Comparison of ENCODE assay signal across 1 cellular context in the genomic region with DNA sequence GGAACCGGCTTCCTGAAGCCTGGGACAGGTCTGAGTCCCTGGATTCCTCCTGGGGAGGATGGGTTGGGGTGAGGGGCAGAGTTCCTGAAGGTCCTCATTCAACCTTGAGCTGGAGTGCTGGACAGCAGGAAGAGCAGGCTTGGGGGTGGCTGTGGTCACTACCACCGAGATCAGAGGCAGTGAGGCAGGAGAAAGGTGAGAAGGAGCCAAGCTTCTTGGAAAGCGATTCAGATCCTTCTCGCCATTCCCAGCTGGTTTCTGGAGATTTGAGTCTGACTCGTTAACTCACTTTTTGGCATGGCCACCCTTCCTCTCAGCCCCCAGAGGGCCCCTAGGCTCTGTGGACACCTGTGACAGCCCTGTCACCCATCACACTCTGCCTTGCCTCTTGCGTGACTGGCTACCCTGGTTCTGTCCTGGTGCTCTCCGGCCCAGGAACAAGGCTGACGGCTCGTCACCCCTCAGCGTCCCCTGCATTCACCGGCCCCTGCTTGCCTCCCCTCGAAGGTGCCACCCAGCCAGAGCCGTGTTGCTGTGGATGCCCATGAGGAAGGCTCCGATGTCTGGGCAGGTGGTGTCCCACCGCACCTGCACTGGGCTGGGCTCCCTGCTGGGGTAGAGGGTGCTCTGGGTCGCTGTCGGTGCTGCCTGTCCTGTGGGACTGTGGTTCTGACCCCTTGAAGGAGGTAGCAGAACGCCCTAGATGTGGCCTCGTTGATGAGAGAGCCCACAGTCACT.
TF ChIP-seq lines count a peak whose summit lies in the region.

No MANE protein-coding gene starts in this region.

TF ChIP-seq in endothelial cell of umbilical vein, 7 proteins besides CTCF, POLR2A, EP300 and RAD21:
- no peak for TF ChIP-seq EZH2 (IDR thresholded peaks at IDR 0.05; ENCODE audit: borderline replicate concordance, low read depth, low read length, severe bottlenecking)
- TF ChIP-seq JUN (IDR thresholded peaks at IDR 0.05; ENCODE audit: borderline replicate concordance, insufficient read depth, insufficient read length, low read depth), result no peak
- no peak for TF ChIP-seq MYC (IDR thresholded peaks at IDR 0.05; ENCODE audit: low read depth, low read length)
- TF ChIP-seq FOS (IDR thresholded peaks at IDR 0.05; ENCODE audit: borderline replicate concordance, insufficient read depth, low read length), result no peak
- no peak for TF ChIP-seq GATA2 (IDR thresholded peaks at IDR 0.05; ENCODE audit: insufficient read depth, insufficient read length, low read depth, low read length)
- TF ChIP-seq, protein P1, sequence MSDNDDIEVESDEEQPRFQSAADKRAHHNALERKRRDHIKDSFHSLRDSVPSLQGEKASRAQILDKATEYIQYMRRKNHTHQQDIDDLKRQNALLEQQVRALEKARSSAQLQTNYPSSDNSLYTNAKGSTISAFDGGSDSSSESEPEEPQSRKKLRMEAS (IDR thresholded peaks at IDR 0.05; ENCODE audit: insufficient read depth, insufficient read length), result no peak
- no peak for TF ChIP-seq POLR2AphosphoS5 (IDR thresholded peaks at IDR 0.05; ENCODE audit: insufficient read depth, low read depth, low read length)
TF ChIP-seq in endothelial cell of umbilical vein: peak in this region for 0.
